ENCODE assay signal across 25 cellular contexts in the genomic region with DNA sequence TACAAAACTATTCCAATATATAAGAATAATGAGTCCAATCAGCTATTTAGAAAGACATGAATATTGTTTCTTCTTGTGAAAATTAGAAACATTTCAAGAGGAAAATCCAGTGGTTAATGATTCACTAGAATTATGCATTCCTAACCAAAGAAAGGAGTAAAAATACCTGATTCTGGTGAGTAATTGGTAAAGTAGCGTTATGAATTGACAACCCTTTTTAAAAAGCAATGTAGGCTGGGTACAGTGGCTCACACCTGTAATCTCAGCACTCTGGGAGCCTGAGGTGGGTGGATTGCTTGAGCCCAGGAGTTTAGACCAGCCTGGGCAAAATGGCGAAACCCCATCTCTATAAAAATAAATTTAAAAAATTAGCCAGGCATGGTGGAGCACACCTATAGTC. TPM values are rescaled to one million over a fixed set of nuclear protein-coding genes. Genes with fewer than 3 reads are reported as not detected.
"Had no signal": no experiment of that assay in that cellular context is flagged by ENCODE, and none has a peak within 500 bp of the region (broad histone marks: within the 10 kb centered on the region; RNA-seq: fewer than 3 reads in every experiment).

No MANE protein-coding gene starts in this region.

- H3K27me3 Mint-ChIP-seq: progenitor cell of endocrine pancreas had no signal

- H3K27ac ChIP-seq: ascending aorta, breast epithelium, colonic mucosa, dorsolateral prefrontal cortex, epithelial cell of prostate, stomach, suprapubic skin, tibial nerve had no signal

- H3K27ac Mint-ChIP-seq: activated CD8-positive, alpha-beta memory T cell treated with anti-CD3 and anti-CD28 coated beads, Interleukin-2, amount 10 ng/mL, durations not matched to agents 7 days and 5 days; activated CD8-positive, alpha-beta T cell treated with anti-CD3 and anti-CD28 coated beads for 36 hours; activated naive CD4-positive, alpha-beta T cell treated with anti-CD3 and anti-CD28 coated beads, Interleukin-2, amount 50 U/mL, for 72 hours; endodermal cell; natural killer cell treated with Interleukin-12 subunit alpha and Interleukin-12 subunit beta and Interleukin-15 and Interleukin-18, amount 100 ng/mL, for 72 hours; progenitor cell of endocrine pancreas had no signal

- DNase-seq: activated CD4-positive, alpha-beta T cell treated with anti-CD3 and anti-CD28 coated beads for 1 hour; activated CD8-positive, alpha-beta memory T cell treated with anti-CD3 and anti-CD28 coated beads, Interleukin-2, amount 10 ng/mL, durations not matched to agents 7 days and 5 days; activated CD8-positive, alpha-beta T cell treated with anti-CD3 and anti-CD28 coated beads for 36 hours; activated T-cell treated with anti-CD3 and anti-CD28 coated beads for 4 hours; colonic mucosa; dorsolateral prefrontal cortex; endodermal cell; foreskin fibroblast; kidney; left ventricle myocardium superior; stomach; T-helper 1 cell had no signal

- ATAC-seq: activated CD8-positive, alpha-beta memory T cell treated with anti-CD3 and anti-CD28 coated beads, Interleukin-2, amount 10 ng/mL, durations not matched to agents 7 days and 5 days; activated CD8-positive, alpha-beta T cell treated with anti-CD3 and anti-CD28 coated beads for 36 hours; left ventricle myocardium superior; natural killer cell treated with Interleukin-12 subunit alpha and Interleukin-12 subunit beta and Interleukin-15 and Interleukin-18, amount 100 ng/mL, for 72 hours had no signal

- H3K36me3 ChIP-seq: ascending aorta, breast epithelium, colonic mucosa, stomach, suprapubic skin, tibial nerve had no signal

- H3K36me3 Mint-ChIP-seq: activated CD8-positive, alpha-beta memory T cell treated with anti-CD3 and anti-CD28 coated beads, Interleukin-2, amount 10 ng/mL, durations not matched to agents 7 days and 5 days; activated naive CD4-positive, alpha-beta T cell treated with anti-CD3 and anti-CD28 coated beads, Interleukin-2, amount 50 U/mL, for 72 hours; natural killer cell treated with Interleukin-12 subunit alpha and Interleukin-12 subunit beta and Interleukin-15 and Interleukin-18, amount 100 ng/mL, for 72 hours had no signal

- H3K9me3 ChIP-seq: ascending aorta, breast epithelium, colonic mucosa, stomach, suprapubic skin, tibial nerve had no signal

- H3K4me3 Mint-ChIP-seq: activated CD8-positive, alpha-beta memory T cell treated with anti-CD3 and anti-CD28 coated beads, Interleukin-2, amount 10 ng/mL, durations not matched to agents 7 days and 5 days; activated CD8-positive, alpha-beta T cell treated with anti-CD3 and anti-CD28 coated beads for 36 hours; central memory CD8-positive, alpha-beta T cell; endodermal cell; natural killer cell treated with Interleukin-12 subunit alpha and Interleukin-12 subunit beta and Interleukin-15 and Interleukin-18, amount 100 ng/mL, for 72 hours had no signal

- H3K9me3 Mint-ChIP-seq: activated CD8-positive, alpha-beta T cell treated with anti-CD3 and anti-CD28 coated beads for 36 hours; activated naive CD4-positive, alpha-beta T cell treated with anti-CD3 and anti-CD28 coated beads, Interleukin-2, amount 50 U/mL, for 72 hours; central memory CD8-positive, alpha-beta T cell; endodermal cell; natural killer cell treated with Interleukin-12 subunit alpha and Interleukin-12 subunit beta and Interleukin-15 and Interleukin-18, amount 100 ng/mL, for 72 hours had no signal

- H3K4me1 ChIP-seq: ascending aorta, breast epithelium, colonic mucosa, stomach, suprapubic skin, tibial nerve had no signal

- H3K4me3 ChIP-seq: ascending aorta, breast epithelium, colonic mucosa, dorsolateral prefrontal cortex, stomach, suprapubic skin, tibial nerve had no signal

- FAIRE-seq: urothelium cell line had no signal

- H3K27me3 ChIP-seq: ascending aorta, breast epithelium, colonic mucosa, tibial nerve had no signal

- H3K4me1 Mint-ChIP-seq: central memory CD8-positive, alpha-beta T cell had no signal

RNA-seq across cellular contexts. Expression of a gene that starts 43.3 kb away (rescaled TPM):
- total RNA-seq: activated CD8-positive, alpha-beta memory T cell treated with anti-CD3 and anti-CD28 coated beads, Interleukin-2, amount 10 ng/mL, durations not matched to agents 7 days and 5 days; activated CD8-positive, alpha-beta T cell treated with anti-CD3 and anti-CD28 coated beads for 36 hours; activated naive CD4-positive, alpha-beta T cell treated with anti-CD3 and anti-CD28 coated beads, Interleukin-2, amount 50 U/mL, for 72 hours; ascending aorta; breast epithelium; colonic mucosa; endodermal cell; fibroblast of lung; glomerular endothelial cell; kidney; left ventricle myocardium superior; natural killer cell treated with Interleukin-12 subunit alpha and Interleukin-12 subunit beta and Interleukin-15 and Interleukin-18, amount 100 ng/mL, for 72 hours; osteocyte; progenitor cell of endocrine pancreas; stomach; suprapubic skin; tibial nerve had no signal
